1 cellular context compared by ENCODE assay signal in the genomic region with DNA sequence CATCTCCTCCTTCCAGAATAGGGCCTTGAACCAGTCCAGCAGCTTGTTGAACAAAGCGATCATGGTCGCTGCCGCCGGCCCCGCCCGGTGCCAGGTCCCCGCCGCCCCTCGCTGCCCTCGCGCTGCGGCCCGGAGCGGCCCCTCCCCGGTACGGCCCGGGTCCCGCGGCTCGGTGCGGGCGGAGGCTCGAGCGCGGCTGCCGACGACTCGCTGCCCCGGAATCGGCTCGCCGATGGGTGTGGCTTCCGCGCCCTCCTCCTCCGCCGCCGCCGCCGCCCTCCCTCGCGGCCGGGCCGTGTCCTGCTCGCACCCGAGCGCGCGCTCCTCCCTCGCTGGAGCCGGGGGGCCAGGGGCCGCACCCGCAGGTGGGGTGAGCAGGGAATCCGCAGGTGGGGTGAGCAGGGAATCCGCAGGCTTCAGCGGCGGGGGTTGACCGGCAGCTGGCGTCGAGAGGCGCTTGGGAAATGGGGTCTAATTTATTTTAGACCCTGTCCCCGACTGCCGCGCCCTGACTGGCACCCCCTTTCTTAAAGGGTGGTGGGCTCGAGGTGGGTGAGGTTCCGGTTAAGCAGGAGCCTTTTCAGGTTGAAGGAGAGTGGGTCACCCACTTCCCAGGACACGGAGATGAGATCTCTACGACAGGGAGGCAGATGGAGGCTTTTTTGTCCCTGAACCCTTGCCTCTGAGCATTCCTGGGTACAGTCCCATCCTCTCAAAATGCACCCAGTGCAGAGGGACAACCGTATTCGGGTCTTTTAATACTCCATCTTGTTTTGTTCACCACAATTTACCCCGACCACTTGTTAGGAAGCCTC.
A peak's percentile ranks its signal among the peaks of the same experiment; 100 is the strongest.
TF ChIP-seq lines count a peak whose summit lies in the region.

A gene (minus strand): TSS at position 228 of the 815 bp plus-strand sequence. CDS start 165 bp downstream, at position 63.

TF ChIP-seq in GM12878, 131 proteins besides CTCF, POLR2A, EP300 and RAD21 (continued from another document):
- TF ChIP-seq, protein P1, sequence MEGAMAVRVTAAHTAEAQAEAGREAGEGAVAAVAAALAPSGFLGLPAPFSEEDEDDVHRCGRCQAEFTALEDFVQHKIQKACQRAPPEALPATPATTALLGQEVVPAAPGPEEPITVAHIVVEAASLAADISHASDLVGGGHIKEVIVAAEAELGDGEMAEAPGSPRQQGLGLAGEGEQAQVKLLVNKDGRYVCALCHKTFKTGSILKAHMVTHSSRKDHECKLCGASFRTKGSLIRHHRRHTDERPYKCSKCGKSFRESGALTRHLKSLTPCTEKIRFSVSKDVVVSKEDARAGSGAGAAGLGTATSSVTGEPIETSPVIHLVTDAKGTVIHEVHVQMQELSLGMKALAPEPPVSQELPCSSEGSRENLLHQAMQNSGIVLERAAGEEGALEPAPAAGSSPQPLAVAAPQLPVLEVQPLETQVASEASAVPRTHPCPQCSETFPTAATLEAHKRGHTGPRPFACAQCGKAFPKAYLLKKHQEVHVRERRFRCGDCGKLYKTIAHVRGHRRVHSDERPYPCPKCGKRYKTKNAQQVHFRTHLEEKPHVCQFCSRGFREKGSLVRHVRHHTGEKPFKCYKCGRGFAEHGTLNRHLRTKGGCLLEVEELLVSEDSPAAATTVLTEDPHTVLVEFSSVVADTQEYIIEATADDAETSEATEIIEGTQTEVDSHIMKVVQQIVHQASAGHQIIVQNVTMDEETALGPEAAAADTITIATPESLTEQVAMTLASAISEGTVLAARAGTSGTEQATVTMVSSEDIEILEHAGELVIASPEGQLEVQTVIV (IDR thresholded peaks at IDR 0.05; ENCODE audit: borderline replicate concordance, partially characterized antibody) = no peak
- TF ChIP-seq, protein P2, sequence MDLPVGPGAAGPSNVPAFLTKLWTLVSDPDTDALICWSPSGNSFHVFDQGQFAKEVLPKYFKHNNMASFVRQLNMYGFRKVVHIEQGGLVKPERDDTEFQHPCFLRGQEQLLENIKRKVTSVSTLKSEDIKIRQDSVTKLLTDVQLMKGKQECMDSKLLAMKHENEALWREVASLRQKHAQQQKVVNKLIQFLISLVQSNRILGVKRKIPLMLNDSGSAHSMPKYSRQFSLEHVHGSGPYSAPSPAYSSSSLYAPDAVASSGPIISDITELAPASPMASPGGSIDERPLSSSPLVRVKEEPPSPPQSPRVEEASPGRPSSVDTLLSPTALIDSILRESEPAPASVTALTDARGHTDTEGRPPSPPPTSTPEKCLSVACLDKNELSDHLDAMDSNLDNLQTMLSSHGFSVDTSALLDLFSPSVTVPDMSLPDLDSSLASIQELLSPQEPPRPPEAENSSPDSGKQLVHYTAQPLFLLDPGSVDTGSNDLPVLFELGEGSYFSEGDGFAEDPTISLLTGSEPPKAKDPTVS (IDR thresholded peaks at IDR 0.05; ENCODE audit: low read depth, low read length) = no peak
- peak; percentile 8; the same call in 1 of the 2 replicates for TF ChIP-seq TAF1 (IDR thresholded peaks at IDR 0.05; ENCODE audit: borderline replicate concordance, low read depth, low read length)
- TF ChIP-seq LARP7 (IDR thresholded peaks at IDR 0.05) = 0 out of 2 replicates have a peak, but pooled peaks have one; percentile 58
- TF ChIP-seq NR2F1 (conservative IDR thresholded peaks at IDR 0.05) = 0 out of 2 replicates have a peak, but pooled peaks have one; percentile 32
- TF ChIP-seq RB1 (IDR thresholded peaks at IDR 0.05; ENCODE audit: borderline replicate concordance) = peak; percentile 65; the same call in 1 of the 2 replicates
- TF ChIP-seq, protein P3, sequence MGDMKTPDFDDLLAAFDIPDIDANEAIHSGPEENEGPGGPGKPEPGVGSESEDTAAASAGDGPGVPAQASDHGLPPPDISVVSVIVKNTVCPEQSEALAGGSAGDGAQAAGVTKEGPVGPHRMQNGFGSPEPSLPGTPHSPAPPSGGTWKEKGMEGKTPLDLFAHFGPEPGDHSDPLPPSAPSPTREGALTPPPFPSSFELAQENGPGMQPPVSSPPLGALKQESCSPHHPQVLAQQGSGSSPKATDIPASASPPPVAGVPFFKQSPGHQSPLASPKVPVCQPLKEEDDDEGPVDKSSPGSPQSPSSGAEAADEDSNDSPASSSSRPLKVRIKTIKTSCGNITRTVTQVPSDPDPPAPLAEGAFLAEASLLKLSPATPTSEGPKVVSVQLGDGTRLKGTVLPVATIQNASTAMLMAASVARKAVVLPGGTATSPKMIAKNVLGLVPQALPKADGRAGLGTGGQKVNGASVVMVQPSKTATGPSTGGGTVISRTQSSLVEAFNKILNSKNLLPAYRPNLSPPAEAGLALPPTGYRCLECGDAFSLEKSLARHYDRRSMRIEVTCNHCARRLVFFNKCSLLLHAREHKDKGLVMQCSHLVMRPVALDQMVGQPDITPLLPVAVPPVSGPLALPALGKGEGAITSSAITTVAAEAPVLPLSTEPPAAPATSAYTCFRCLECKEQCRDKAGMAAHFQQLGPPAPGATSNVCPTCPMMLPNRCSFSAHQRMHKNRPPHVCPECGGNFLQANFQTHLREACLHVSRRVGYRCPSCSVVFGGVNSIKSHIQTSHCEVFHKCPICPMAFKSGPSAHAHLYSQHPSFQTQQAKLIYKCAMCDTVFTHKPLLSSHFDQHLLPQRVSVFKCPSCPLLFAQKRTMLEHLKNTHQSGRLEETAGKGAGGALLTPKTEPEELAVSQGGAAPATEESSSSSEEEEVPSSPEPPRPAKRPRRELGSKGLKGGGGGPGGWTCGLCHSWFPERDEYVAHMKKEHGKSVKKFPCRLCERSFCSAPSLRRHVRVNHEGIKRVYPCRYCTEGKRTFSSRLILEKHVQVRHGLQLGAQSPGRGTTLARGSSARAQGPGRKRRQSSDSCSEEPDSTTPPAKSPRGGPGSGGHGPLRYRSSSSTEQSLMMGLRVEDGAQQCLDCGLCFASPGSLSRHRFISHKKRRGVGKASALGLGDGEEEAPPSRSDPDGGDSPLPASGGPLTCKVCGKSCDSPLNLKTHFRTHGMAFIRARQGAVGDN (IDR thresholded peaks at IDR 0.05) = peak; percentile 50; the same call in 1 of the 2 replicates
- TF ChIP-seq BACH1 (IDR thresholded peaks at IDR 0.05; ENCODE audit: borderline replicate concordance) = peak; percentile 72
- TF ChIP-seq BHLHE40 (IDR thresholded peaks at IDR 0.05; ENCODE audit: borderline replicate concordance in 1 of 2, low read depth in 2 of 2, low read length in 1 of 2) = peak in 1 of 2 experiments; percentile 51; a peak in 2 of 4 replicates
- no peak for TF ChIP-seq EZH2 (IDR thresholded peaks at IDR 0.05; ENCODE audit: borderline replicate concordance, control insufficient read depth, low read depth, low read length)
- no peak for TF ChIP-seq ESRRA (IDR thresholded peaks at IDR 0.05; ENCODE audit: low read length)
- peak; percentile 43; the same call in 1 of the 2 replicates for TF ChIP-seq GATAD2B (conservative IDR thresholded peaks at IDR 0.05; ENCODE audit: low read depth)
- peak; percentile 33; the same call in 1 of the 2 replicates for TF ChIP-seq NR2C1 (IDR thresholded peaks at IDR 0.05)
